1 cellular context compared by ENCODE assay signal in the genomic region with DNA sequence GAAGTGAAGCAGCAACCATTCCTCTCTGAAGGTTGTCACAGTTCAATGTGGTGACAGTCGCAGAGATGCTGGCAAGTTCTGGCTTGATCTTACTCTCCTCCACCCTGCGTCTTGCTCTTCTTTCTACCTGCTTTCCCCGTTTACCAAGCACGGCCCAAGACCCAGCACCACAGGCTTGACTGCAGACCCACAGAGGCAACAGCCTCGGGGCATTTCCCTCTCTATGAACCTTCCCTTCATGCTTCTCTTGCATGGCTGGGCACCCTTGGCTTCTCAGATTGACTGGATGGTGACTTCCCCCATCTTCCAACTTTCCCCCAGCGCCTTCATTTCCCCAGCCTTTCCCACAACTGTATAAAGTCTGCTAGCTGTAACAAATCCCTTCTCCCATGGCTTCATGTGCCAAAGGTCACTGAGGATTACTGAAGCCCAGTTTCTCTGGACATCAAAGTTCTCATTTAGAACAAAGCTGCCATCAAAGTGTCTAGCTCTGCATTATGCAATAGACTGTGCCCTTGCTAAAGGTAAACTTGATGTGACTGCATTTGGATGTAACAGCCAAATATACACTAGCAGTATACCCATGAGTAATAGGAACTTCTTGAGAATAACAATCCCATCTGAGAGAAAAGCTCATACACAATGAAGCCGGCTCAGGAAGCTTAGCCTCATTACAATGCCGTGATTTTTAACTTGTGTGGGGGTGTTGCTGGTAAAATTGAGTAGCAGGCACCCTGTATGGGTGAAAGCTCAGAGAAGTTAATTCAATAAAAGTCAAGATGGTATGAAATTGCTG.
TF ChIP-seq lines count a peak whose summit lies in the region.

No MANE protein-coding gene starts in this region.

TF ChIP-seq in HepG2, 621 proteins besides CTCF, POLR2A, EP300 and RAD21 (continued from another document and continues in another):
- TF ChIP-seq, protein P1, sequence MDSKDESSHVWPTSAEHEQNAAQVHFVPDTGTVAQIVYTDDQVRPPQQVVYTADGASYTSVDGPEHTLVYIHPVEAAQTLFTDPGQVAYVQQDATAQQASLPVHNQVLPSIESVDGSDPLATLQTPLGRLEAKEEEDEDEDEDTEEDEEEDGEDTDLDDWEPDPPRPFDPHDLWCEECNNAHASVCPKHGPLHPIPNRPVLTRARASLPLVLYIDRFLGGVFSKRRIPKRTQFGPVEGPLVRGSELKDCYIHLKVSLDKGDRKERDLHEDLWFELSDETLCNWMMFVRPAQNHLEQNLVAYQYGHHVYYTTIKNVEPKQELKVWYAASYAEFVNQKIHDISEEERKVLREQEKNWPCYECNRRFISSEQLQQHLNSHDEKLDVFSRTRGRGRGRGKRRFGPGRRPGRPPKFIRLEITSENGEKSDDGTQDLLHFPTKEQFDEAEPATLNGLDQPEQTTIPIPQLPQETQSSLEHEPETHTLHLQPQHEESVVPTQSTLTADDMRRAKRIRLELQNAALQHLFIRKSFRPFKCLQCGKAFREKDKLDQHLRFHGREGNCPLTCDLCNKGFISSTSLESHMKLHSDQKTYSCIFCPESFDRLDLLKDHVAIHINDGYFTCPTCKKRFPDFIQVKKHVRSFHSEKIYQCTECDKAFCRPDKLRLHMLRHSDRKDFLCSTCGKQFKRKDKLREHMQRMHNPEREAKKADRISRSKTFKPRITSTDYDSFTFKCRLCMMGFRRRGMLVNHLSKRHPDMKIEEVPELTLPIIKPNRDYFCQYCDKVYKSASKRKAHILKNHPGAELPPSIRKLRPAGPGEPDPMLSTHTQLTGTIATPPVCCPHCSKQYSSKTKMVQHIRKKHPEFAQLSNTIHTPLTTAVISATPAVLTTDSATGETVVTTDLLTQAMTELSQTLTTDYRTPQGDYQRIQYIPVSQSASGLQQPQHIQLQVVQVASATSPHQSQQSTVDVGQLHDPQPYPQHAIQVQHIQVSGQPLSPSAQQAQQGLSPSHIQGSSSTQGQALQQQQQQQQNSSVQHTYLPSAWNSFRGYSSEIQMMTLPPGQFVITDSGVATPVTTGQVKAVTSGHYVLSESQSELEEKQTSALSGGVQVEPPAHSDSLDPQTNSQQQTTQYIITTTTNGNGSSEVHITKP (CRISPR knock-in tag; IDR thresholded peaks at IDR 0.05; ENCODE audit: low read depth): peak; percentile 43
- TF ChIP-seq GTF2F1 (IDR thresholded peaks at IDR 0.05; ENCODE audit: low read length): no peak
- TF ChIP-seq MAFF (IDR thresholded peaks at IDR 0.05; ENCODE audit: low read depth, low read length): peak; percentile 65
- TF ChIP-seq HNRNPLL (IDR thresholded peaks at IDR 0.05; ENCODE audit: low read depth, low read length, poor library complexity, severe bottlenecking): no peak
- peak; percentile 89 for TF ChIP-seq ZNF281 (CRISPR knock-in tag; IDR thresholded peaks at IDR 0.05; ENCODE audit: borderline replicate concordance)
- TF ChIP-seq MBD4 (IDR thresholded peaks at IDR 0.05; ENCODE audit: borderline replicate concordance, low read length): 0 out of 2 replicates have a peak, but pooled peaks have one; percentile 55
- TF ChIP-seq JUNB (CRISPR knock-in tag; IDR thresholded peaks at IDR 0.05; ENCODE audit: borderline replicate concordance): peak; percentile 71; the same call in 1 of the 2 replicates
- TF ChIP-seq SRF (IDR thresholded peaks at IDR 0.05; ENCODE audit: low read depth, low read length): no peak
- no peak for TF ChIP-seq BRD4 (CRISPR knock-in tag; IDR thresholded peaks at IDR 0.05)
- TF ChIP-seq DDIT3 (CRISPR knock-in tag; IDR thresholded peaks at IDR 0.05): peak; percentile 78; the same call in 1 of the 2 replicates
- TF ChIP-seq ZNF703 (CRISPR knock-in tag; IDR thresholded peaks at IDR 0.05; ENCODE audit: borderline replicate concordance): 0 out of 2 replicates have a peak, but pooled peaks have one; percentile 44
- peak; percentile 88 for TF ChIP-seq MEIS2 (CRISPR knock-in tag; IDR thresholded peaks at IDR 0.05)
- peak; percentile 99 for TF ChIP-seq ZNF331 (CRISPR knock-in tag; IDR thresholded peaks at IDR 0.05)
- no peak; the same call in 1 of the 2 replicates for TF ChIP-seq ZNF3 (CRISPR knock-in tag; IDR thresholded peaks at IDR 0.05)
- peak; percentile 73; the same call in 1 of the 2 replicates for TF ChIP-seq ZNF652 (CRISPR knock-in tag; IDR thresholded peaks at IDR 0.05; ENCODE audit: borderline replicate concordance, low read depth)
- TF ChIP-seq, protein P2, sequence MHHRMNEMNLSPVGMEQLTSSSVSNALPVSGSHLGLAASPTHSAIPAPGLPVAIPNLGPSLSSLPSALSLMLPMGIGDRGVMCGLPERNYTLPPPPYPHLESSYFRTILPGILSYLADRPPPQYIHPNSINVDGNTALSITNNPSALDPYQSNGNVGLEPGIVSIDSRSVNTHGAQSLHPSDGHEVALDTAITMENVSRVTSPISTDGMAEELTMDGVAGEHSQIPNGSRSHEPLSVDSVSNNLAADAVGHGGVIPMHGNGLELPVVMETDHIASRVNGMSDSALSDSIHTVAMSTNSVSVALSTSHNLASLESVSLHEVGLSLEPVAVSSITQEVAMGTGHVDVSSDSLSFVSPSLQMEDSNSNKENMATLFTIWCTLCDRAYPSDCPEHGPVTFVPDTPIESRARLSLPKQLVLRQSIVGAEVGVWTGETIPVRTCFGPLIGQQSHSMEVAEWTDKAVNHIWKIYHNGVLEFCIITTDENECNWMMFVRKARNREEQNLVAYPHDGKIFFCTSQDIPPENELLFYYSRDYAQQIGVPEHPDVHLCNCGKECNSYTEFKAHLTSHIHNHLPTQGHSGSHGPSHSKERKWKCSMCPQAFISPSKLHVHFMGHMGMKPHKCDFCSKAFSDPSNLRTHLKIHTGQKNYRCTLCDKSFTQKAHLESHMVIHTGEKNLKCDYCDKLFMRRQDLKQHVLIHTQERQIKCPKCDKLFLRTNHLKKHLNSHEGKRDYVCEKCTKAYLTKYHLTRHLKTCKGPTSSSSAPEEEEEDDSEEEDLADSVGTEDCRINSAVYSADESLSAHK (CRISPR knock-in tag; IDR thresholded peaks at IDR 0.05; ENCODE audit: borderline replicate concordance): no peak
- no peak for TF ChIP-seq ZNF383 (CRISPR knock-in tag; IDR thresholded peaks at IDR 0.05; ENCODE audit: borderline replicate concordance)
- no peak for TF ChIP-seq ZNF605 (CRISPR knock-in tag; IDR thresholded peaks at IDR 0.05)
- no peak for TF ChIP-seq U2AF1 (optimal IDR thresholded peaks at IDR 0.05; ENCODE audit: low read depth, low read length)
- peak; percentile 99 for TF ChIP-seq ZNF232 (CRISPR knock-in tag; IDR thresholded peaks at IDR 0.05; ENCODE audit: borderline replicate concordance)
- no peak for TF ChIP-seq ZNF678 (CRISPR knock-in tag; IDR thresholded peaks at IDR 0.05)
- no peak; the same call in 1 of the 2 replicates for TF ChIP-seq FOXA1 (IDR thresholded peaks at IDR 0.05)
- peak; percentile 97 for TF ChIP-seq FOXA1 (CRISPR knock-in tag; IDR thresholded peaks at IDR 0.05)
- TF ChIP-seq, protein P3, sequence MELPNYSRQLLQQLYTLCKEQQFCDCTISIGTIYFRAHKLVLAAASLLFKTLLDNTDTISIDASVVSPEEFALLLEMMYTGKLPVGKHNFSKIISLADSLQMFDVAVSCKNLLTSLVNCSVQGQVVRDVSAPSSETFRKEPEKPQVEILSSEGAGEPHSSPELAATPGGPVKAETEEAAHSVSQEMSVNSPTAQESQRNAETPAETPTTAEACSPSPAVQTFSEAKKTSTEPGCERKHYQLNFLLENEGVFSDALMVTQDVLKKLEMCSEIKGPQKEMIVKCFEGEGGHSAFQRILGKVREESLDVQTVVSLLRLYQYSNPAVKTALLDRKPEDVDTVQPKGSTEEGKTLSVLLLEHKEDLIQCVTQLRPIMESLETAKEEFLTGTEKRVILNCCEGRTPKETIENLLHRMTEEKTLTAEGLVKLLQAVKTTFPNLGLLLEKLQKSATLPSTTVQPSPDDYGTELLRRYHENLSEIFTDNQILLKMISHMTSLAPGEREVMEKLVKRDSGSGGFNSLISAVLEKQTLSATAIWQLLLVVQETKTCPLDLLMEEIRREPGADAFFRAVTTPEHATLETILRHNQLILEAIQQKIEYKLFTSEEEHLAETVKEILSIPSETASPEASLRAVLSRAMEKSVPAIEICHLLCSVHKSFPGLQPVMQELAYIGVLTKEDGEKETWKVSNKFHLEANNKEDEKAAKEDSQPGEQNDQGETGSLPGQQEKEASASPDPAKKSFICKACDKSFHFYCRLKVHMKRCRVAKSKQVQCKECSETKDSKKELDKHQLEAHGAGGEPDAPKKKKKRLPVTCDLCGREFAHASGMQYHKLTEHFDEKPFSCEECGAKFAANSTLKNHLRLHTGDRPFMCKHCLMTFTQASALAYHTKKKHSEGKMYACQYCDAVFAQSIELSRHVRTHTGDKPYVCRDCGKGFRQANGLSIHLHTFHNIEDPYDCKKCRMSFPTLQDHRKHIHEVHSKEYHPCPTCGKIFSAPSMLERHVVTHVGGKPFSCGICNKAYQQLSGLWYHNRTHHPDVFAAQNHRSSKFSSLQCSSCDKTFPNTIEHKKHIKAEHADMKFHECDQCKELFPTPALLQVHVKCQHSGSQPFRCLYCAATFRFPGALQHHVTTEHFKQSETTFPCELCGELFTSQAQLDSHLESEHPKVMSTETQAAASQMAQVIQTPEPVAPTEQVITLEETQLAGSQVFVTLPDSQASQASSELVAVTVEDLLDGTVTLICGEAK (IDR thresholded peaks at IDR 0.05): no peak
- TF ChIP-seq, protein P3 (CRISPR knock-in tag; IDR thresholded peaks at IDR 0.05): peak; percentile 79; the same call in 1 of the 2 replicates
- TF ChIP-seq ZNF296 (CRISPR knock-in tag; conservative IDR thresholded peaks at IDR 0.05): no peak
- TF ChIP-seq, protein P4, sequence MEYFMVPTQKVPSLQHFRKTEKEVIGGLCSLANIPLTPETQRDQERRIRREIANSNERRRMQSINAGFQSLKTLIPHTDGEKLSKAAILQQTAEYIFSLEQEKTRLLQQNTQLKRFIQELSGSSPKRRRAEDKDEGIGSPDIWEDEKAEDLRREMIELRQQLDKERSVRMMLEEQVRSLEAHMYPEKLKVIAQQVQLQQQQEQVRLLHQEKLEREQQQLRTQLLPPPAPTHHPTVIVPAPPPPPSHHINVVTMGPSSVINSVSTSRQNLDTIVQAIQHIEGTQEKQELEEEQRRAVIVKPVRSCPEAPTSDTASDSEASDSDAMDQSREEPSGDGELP (IDR thresholded peaks at IDR 0.05; ENCODE audit: borderline replicate concordance, low read depth): no peak; the same call in 1 of the 2 replicates
- peak; percentile 93 for TF ChIP-seq MLX (CRISPR knock-in tag; IDR thresholded peaks at IDR 0.05)
- TF ChIP-seq JARID2 (CRISPR knock-in tag; IDR thresholded peaks at IDR 0.05; ENCODE audit: insufficient replicate concordance): peak; percentile 47
- TF ChIP-seq PHF8 (CRISPR knock-in tag; IDR thresholded peaks at IDR 0.05): peak; percentile 59
- TF ChIP-seq DNMT3B (CRISPR knock-in tag; conservative IDR thresholded peaks at IDR 0.05): peak; percentile 85
- peak; percentile 90 for TF ChIP-seq HOXA3 (CRISPR knock-in tag; IDR thresholded peaks at IDR 0.05)
- no peak for TF ChIP-seq ZNF761 (CRISPR knock-in tag; conservative IDR thresholded peaks at IDR 0.05)
- TF ChIP-seq, protein P5, sequence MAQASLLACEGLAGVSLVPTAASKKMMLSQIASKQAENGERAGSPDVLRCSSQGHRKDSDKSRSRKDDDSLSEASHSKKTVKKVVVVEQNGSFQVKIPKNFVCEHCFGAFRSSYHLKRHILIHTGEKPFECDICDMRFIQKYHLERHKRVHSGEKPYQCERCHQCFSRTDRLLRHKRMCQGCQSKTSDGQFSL (CRISPR knock-in tag; IDR thresholded peaks at IDR 0.05): no peak
